18 cellular contexts compared by ENCODE assay signal in the genomic region with DNA sequence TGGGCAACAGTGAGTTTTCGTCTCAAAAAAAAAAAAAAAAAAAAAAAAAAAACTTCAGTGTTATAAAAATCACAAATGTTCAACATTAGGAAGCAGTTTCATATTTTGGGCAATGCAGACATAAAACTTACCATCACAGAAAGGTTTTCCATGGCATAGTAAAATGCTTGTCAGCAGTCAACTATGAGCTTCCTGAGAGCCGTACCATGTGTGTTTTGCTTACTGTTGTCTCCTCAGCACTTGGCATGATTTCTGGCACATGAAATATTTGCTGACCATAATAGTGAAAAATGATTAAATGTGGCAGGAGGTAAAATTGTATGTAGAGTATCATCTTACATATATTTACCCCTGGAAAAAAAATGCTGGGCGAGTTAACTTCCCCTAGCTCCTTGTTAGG.
"Had no signal": no experiment of that assay in that cellular context is flagged by ENCODE, and none has a peak within 500 bp of the region (broad histone marks: within the 10 kb centered on the region; RNA-seq: fewer than 3 reads in every experiment).

No MANE protein-coding gene starts in this region.

- DNase-seq: natural killer cell; occipital lobe; ovary; right cardiac atrium; right lobe of liver; sigmoid colon; small intestine; stimulated activated CD4-positive, alpha-beta T cell treated with anti-CD3 and anti-CD28 coated beads, Interleukin-15, amount 100 ng/mL, for 24 hours; stimulated activated CD4-positive, alpha-beta T cell treated with anti-CD3 and anti-CD28 coated beads, Interleukin-2, amount 100 ng/mL, for 24 hours; stimulated activated CD4-positive, alpha-beta T cell treated with anti-CD3 and anti-CD28 coated beads, Interleukin-2, amount 100 ng/mL, for 48 hours; stimulated activated CD4-positive, alpha-beta T cell treated with anti-CD3 and anti-CD28 coated beads, Interleukin-4, amount 100 ng/mL, for 24 hours; stimulated activated naive B cell treated with anti-CD40 and anti-IgM and Interleukin-4, amounts not matched to agents 10 μg/mL and 1 μg/mL and 100 μg/mL, for 72 hours; stimulated activated naive CD4-positive, alpha-beta T cell treated with Interleukin-2 at 50 U/mL for 16 hours; stomach; thyroid gland; trophoblast cell; upper lobe of left lung had no signal

- ATAC-seq: natural killer cell; right cardiac atrium; right lobe of liver; stimulated activated effector memory CD8-positive, alpha-beta T cell treated with anti-CD3 and anti-CD28 coated beads, Interleukin-12 subunit alpha, Interleukin-12 subunit beta, amount 100 ng/mL, for 72 hours; stimulated activated naive B cell treated with anti-CD40 and anti-IgM and Interleukin-4, amounts not matched to agents 10 μg/mL and 1 μg/mL and 100 μg/mL, for 72 hours had no signal
